Comparison of ENCODE assay signal across 19 cellular contexts in the genomic region with DNA sequence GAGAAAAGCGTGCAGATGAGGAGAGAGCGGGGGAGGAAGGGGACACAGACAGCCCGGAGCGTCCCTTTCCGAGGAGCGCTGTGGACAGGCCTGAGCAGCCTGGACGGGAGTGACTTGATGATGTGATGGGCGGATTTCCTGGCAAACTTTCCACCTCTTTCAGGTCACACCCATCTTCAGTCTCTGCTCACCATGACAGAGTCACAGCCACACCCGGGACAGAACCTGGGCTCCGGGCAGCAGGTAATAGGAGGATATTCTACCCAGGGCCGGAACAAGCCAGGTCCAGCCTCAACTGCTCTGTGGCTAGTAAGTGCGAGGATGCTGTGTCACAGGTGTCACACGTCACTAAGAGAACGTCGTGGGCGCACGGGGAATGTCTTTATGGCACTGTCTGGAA.
DNase-seq lines count a peak whose midpoint lies in the region; ATAC-seq, FAIRE-seq and TF ChIP-seq lines count a peak whose summit lies in the region.
"Had no signal": no experiment of that assay in that cellular context is flagged by ENCODE, and none has a peak within 500 bp of the region (broad histone marks: within the 10 kb centered on the region; RNA-seq: fewer than 3 reads in every experiment).

No MANE protein-coding gene starts in this region.

- H3K27me3 ChIP-seq in H7 (ENCODE audit: control insufficient read depth, insufficient read depth, low read length), result no peaks in the 10 kb centered on the region
- no peaks in the 10 kb centered on the region for H3K27me3 ChIP-seq in bronchial epithelial cell (ENCODE audit: control insufficient read depth, insufficient read depth, low read length)
- peaks cover 28% of the 10 kb centered on the region for H3K27me3 ChIP-seq in left ventricle myocardium inferior (ENCODE audit: low read depth)
- H3K27me3 ChIP-seq in skeletal muscle satellite cell (ENCODE audit: control insufficient read depth, insufficient read depth, low read length), result no peaks in the 10 kb centered on the region
- no peaks in the 10 kb centered on the region for H3K27me3 ChIP-seq in psoas muscle (ENCODE audit: insufficient read depth in 3 of 3, low read length in 2 of 3)
- no peaks in the 10 kb centered on the region for H3K27me3 ChIP-seq in pancreas
- H3K27me3 ChIP-seq: BLaER1, MG63, thyroid gland had no signal

- H3K27ac ChIP-seq in left ventricle myocardium inferior (replicated peaks) (peak overlapping the region; percentile 72), psoas muscle (no peak overlapping the region), pancreas (no peak overlapping the region)
- H3K27ac ChIP-seq: BLaER1 had no signal

- no peak for TF ChIP-seq CTCF in bronchial epithelial cell (IDR thresholded peaks at IDR 0.05; ENCODE audit: insufficient read depth, low read length, severe bottlenecking)
- TF ChIP-seq CTCF in left ventricle myocardium inferior (IDR thresholded peaks at IDR 0.05; ENCODE audit: borderline replicate concordance), result no peak
- no peak for TF ChIP-seq CTCF in psoas muscle (IDR thresholded peaks at IDR 0.05)
- TF ChIP-seq CTCF in pancreas (IDR thresholded peaks at IDR 0.05), result no peak

- WGBS in psoas muscle, 3 donors, result 85 to 88% (median 88%) methylated on average over 17 of the region's 17 CpGs
- 67 to 72% methylated on average over 17 of the region's 17 CpGs for WGBS in pancreas, 2 donors

- H3K4me1 ChIP-seq in left ventricle myocardium inferior (no peaks in the 10 kb centered on the region), skeletal muscle satellite cell (ENCODE audit: control insufficient read depth, insufficient read depth, low read length) (peaks cover 65% of the 10 kb centered on the region), psoas muscle (no peaks in the 10 kb centered on the region), pancreas (no peaks in the 10 kb centered on the region)
- H3K4me1 ChIP-seq: BLaER1, thyroid gland had no signal

- no peaks in the 10 kb centered on the region for H3K9me3 ChIP-seq in left ventricle myocardium inferior (replicated peaks)
- peaks cover 4% of the 10 kb centered on the region for H3K9me3 ChIP-seq in skeletal muscle satellite cell (replicated peaks; ENCODE audit: low read length)
- no peaks in the 10 kb centered on the region for H3K9me3 ChIP-seq in psoas muscle
- no peaks in the 10 kb centered on the region for H3K9me3 ChIP-seq in pancreas
- H3K9me3 ChIP-seq: thyroid gland had no signal

- H3K4me2 ChIP-seq in skeletal muscle satellite cell (ENCODE audit: low read length), result no peak overlapping the region
- H3K4me2 ChIP-seq: BLaER1 had no signal

- FAIRE-seq in bronchial epithelial cell (lab: Jason Lieb, UNC), result peak; percentile 91
- no peak for FAIRE-seq in pancreas (lab: Jason Lieb, UNC)
- FAIRE-seq: colon, endothelial cell of umbilical vein, islet of Langerhans had no signal

- ATAC-seq in psoas muscle (no peak), HG02571 (IDR thresholded peaks at IDR 0.05; ENCODE audit: unreplicated experiment) (no peak), pancreas (no peak)
- ATAC-seq: sciatic nerve had no signal

- DNase-seq in H7, result peak; percentile 49
- no peak for DNase-seq in bronchial epithelial cell (ENCODE audit: low read depth)
- no peak for DNase-seq in left ventricle myocardium inferior
- no peak for DNase-seq in psoas muscle
- DNase-seq in NCI-H345 treated with DMSO at 0.1 percent for 48 hours (lab: John Stamatoyannopoulos, UW; ENCODE audit: unreplicated experiment), result no peak
- no peak for DNase-seq in pancreas
- DNase-seq: activated CD4-positive, alpha-beta T cell treated with anti-CD3 and anti-CD28 coated beads, Interleukin-2, amount 50 U/mL, for 4 hours; MG63; NCI-H2029; NCI-H524 treated with DMSO at 0.1 percent for 48 hours; stimulated activated CD4-positive, alpha-beta T cell treated with anti-CD3 and anti-CD28 coated beads, Interleukin-4, amount 100 ng/mL, for 4 hours; thyroid gland had no signal

- peak overlapping the region; percentile 83 for H3K9ac ChIP-seq in skeletal muscle satellite cell (ENCODE audit: low read depth, low read length)
- H3K9ac ChIP-seq: BLaER1 had no signal

- intact Hi-C loops in left ventricle myocardium inferior (cut with micrococcal nuclease) (no loop called here), psoas muscle (cut with DNase I) (no loop called here), pancreas (cut with DNase I) (no loop called here)

- H3K36me3 ChIP-seq in H7 (replicated peaks; ENCODE audit: control insufficient read depth, insufficient read depth, low read length) (no peaks in the 10 kb centered on the region), bronchial epithelial cell (ENCODE audit: control insufficient read depth, insufficient read depth, low read length) (no peaks in the 10 kb centered on the region), left ventricle myocardium inferior (no peaks in the 10 kb centered on the region), skeletal muscle satellite cell (ENCODE audit: insufficient read depth, low read length) (peaks cover 9% of the 10 kb centered on the region), psoas muscle (ENCODE audit: insufficient read depth in 1 of 2, low read depth in 1 of 2) (no peaks in the 10 kb centered on the region), pancreas (no peaks in the 10 kb centered on the region)
- H3K36me3 ChIP-seq: BLaER1, thyroid gland had no signal

- H3K4me3 ChIP-seq in H7 (ENCODE audit: insufficient read depth, low read depth, low read length) (no peak overlapping the region), bronchial epithelial cell (ENCODE audit: low read depth, low read length) (no peak overlapping the region), left ventricle myocardium inferior (no peak overlapping the region), skeletal muscle satellite cell (ENCODE audit: low read length) (no peak overlapping the region), psoas muscle (no peak overlapping the region), pancreas (no peak overlapping the region)
- H3K4me3 ChIP-seq: BLaER1, MG63, thyroid gland had no signal
